Comparison of ENCODE assay signal across 30 cellular contexts in genomic region chr4:159162576-159162975, GRCh38. TPM values are rescaled to one million over a fixed set of nuclear protein-coding genes. Genes with fewer than 3 reads are reported as not detected.
DNase-seq lines count a peak whose midpoint lies in the region; ATAC-seq, FAIRE-seq and TF ChIP-seq lines count a peak whose summit lies in the region.
"Had no signal": no experiment of that assay in that cellular context is flagged by ENCODE, and none has a peak within 500 bp of the region (broad histone marks: within the 10 kb centered on the region; RNA-seq: fewer than 3 reads in every experiment).

No MANE protein-coding gene starts in this region.

- 97% methylated on average over 1 of the region's 1 CpG for WGBS in SK-N-SH (ENCODE audit: low lambda C conversion rate)

- peaks cover 14 to 19% of the 10 kb centered on the region in 2 experiments; a peak in 3 of 4 replicates for H3K4me1 ChIP-seq in SK-N-SH (ENCODE audit: control insufficient read depth in 1 of 2, insufficient read depth in 2 of 2, low read depth in 1 of 2, low read length in 1 of 2)
- H3K4me1 ChIP-seq in Loucy (ENCODE audit: insufficient read depth, low read length, poor library complexity, severe bottlenecking): peaks cover 68% of the 10 kb centered on the region

- H3K9me2 ChIP-seq in SK-N-SH (no peaks in the 10 kb centered on the region), Loucy (replicated peaks; ENCODE audit: low read depth, low read length) (no peaks in the 10 kb centered on the region)

- H3K9me3 ChIP-seq in SK-N-SH: no peaks in the 10 kb centered on the region
- no peaks in the 10 kb centered on the region for H3K9me3 ChIP-seq in Loucy (ENCODE audit: insufficient read depth, low read depth, low read length)
- H3K9me3 ChIP-seq in SK-N-MC (ENCODE audit: low read depth, low read length): no peaks in the 10 kb centered on the region
- H3K9me3 ChIP-seq: BE2C, BLaER1, Caco-2 had no signal

- ATAC-seq in SK-N-SH treated with all-trans-retinoic acid at 6 μM for 48 hours: no peak
- ATAC-seq: GM12878 had no signal

- POLR2A ChIA-PET in SK-N-SH (lab: Yijun Ruan, JAX): no interaction called here

- no peak overlapping the region for H3K4me3 ChIP-seq in SK-N-SH (ENCODE audit: low read depth in 2 of 2, low read length in 1 of 2)
- H3K4me3 ChIP-seq in Loucy (ENCODE audit: low read length, poor library complexity, severe bottlenecking): no peak overlapping the region
- no peak overlapping the region for H3K4me3 ChIP-seq in SK-N-MC
- H3K4me3 ChIP-seq: BLaER1, GM12878 had no signal

- H3K36me3 ChIP-seq in SK-N-SH (replicated peaks in 1 of 2; ENCODE audit: control insufficient read depth in 1 of 2, insufficient read depth in 2 of 2, low read length in 1 of 2): no peaks in the 10 kb centered on the region
- no peaks in the 10 kb centered on the region for H3K36me3 ChIP-seq in Loucy (ENCODE audit: insufficient read depth, low read length)
- no peaks in the 10 kb centered on the region for H3K36me3 ChIP-seq in SK-N-MC (ENCODE audit: insufficient read depth, low read length)
- H3K36me3 ChIP-seq: BE2C, BLaER1 had no signal

- H3K27ac ChIP-seq in SK-N-SH (ENCODE audit: low read depth in 2 of 2, low read length in 1 of 2) (no peak overlapping the region), SK-N-MC (peak overlapping the region; percentile 82; the same call in 1 of the 2 replicates)
- H3K27ac ChIP-seq: BLaER1 had no signal

- H2AFZ ChIP-seq in SK-N-SH (ENCODE audit: low read depth): no peak overlapping the region
- no peak overlapping the region for H2AFZ ChIP-seq in Loucy (ENCODE audit: low read length)

- H3K79me2 ChIP-seq in SK-N-SH (ENCODE audit: insufficient read depth) (peaks cover 91% of the 10 kb centered on the region), Loucy (ENCODE audit: insufficient read depth, low read length) (peaks cover 87% of the 10 kb centered on the region)

- TF ChIP-seq EP300 in SK-N-SH (IDR thresholded peaks at IDR 0.05; ENCODE audit: borderline replicate concordance in 1 of 2, low read depth in 1 of 2, low read length in 1 of 2): no peak

- H3K27me3 ChIP-seq in SK-N-SH (ENCODE audit: insufficient read depth): no peaks in the 10 kb centered on the region
- no peaks in the 10 kb centered on the region for H3K27me3 ChIP-seq in Loucy (ENCODE audit: insufficient read depth, low read length, poor library complexity, severe bottlenecking)
- H3K27me3 ChIP-seq: BE2C, BLaER1 had no signal

- TF ChIP-seq RAD21 in SK-N-SH (IDR thresholded peaks at IDR 0.05; ENCODE audit: low read length): no peak

- DNase-seq in SK-N-SH (no peak), D721Med (ENCODE audit: insufficient read length, low spot score) (no peak), SK-N-MC (ENCODE audit: low read depth, low spot score) (no peak), COLO668 (lab: John Stamatoyannopoulos, UW; ENCODE audit: unreplicated experiment) (no peak), Ammon's horn (ENCODE audit: low spot score) (no peak), activated gamma-delta T cell (lab: John Stamatoyannopoulos, UW) (no peak)
- DNase-seq: 8988T; ACHN; AML-193; BE2C; C1 segment of cervical spinal cord; Caco-2; Calu3; CD4-positive, alpha-beta memory T cell; CD4-positive, CD25-positive, alpha-beta regulatory T cell; CD8-positive, alpha-beta memory T cell; DMS 273 treated with DMSO at 0.1 percent for 48 hours; DMS153; DMS53; DMS79; DND-41; EL; GDM1 had no signal

- TF ChIP-seq CTCF in SK-N-SH (IDR thresholded peaks at IDR 0.05) (no peak), D721Med (IDR thresholded peaks at IDR 0.05; ENCODE audit: insufficient read depth, missing control alignments) (no peak), Loucy (conservative IDR thresholded peaks at IDR 0.05; ENCODE audit: low read length) (no peak)

- H3K9ac ChIP-seq in SK-N-SH (no peak overlapping the region), Loucy (ENCODE audit: low read depth, low read length, poor library complexity, severe bottlenecking) (no peak overlapping the region), SK-N-MC (ENCODE audit: insufficient read length) (no peak overlapping the region)
- H3K9ac ChIP-seq: BLaER1 had no signal

- peaks cover 41% of the 10 kb centered on the region for H4K20me1 ChIP-seq in SK-N-SH (ENCODE audit: insufficient read depth)
- peaks cover 8% of the 10 kb centered on the region for H4K20me1 ChIP-seq in Loucy (ENCODE audit: insufficient read depth, low read length, poor library complexity, severe bottlenecking)

- H3K4me2 ChIP-seq in SK-N-SH (no peak overlapping the region), Loucy (ENCODE audit: low read depth, low read length, poor library complexity, severe bottlenecking) (peak overlapping the region; percentile 19)
- H3K4me2 ChIP-seq: BLaER1 had no signal

- H3F3A ChIP-seq in SK-N-SH (replicated peaks; ENCODE audit: insufficient read depth): peaks cover 4% of the 10 kb centered on the region
- no peaks in the 10 kb centered on the region for H3F3A ChIP-seq in Loucy (ENCODE audit: low read depth)

- peak; percentile 6 for FAIRE-seq in D721Med (lab: Jason Lieb, UNC)
- FAIRE-seq: A204.1, GM12878, GM12892, GM18507 had no signal

- CTCF ChIA-PET in SK-N-SH (lab: Yijun Ruan, JAX): no interaction called here

TF ChIP-seq in SK-N-SH, 30 proteins besides CTCF, POLR2A, EP300 and RAD21:
- TF ChIP-seq IRF3 (IDR thresholded peaks at IDR 0.05; ENCODE audit: low read depth, low read length) (no peak), GATA2 (CRISPR knock-in tag; IDR thresholded peaks at IDR 0.05) (0 out of 2 replicates have a peak, but pooled peaks have one; percentile 28)

TF ChIP-seq in SK-N-SH treated with all-trans-retinoic acid at 6 μM for 48 hours, 23 proteins besides CTCF, POLR2A, EP300 and RAD21:
- TF ChIP-seq TOX (CRISPR knock-in tag; IDR thresholded peaks at IDR 0.05; ENCODE audit: borderline replicate concordance) (no peak), ZFP3 (CRISPR knock-in tag; IDR thresholded peaks at IDR 0.05) (no peak), ZNF565 (CRISPR knock-in tag; conservative IDR thresholded peaks at IDR 0.05; ENCODE audit: low read depth) (no peak), ZNF8 (CRISPR knock-in tag; IDR thresholded peaks at IDR 0.05) (no peak), RARB (CRISPR knock-in tag; IDR thresholded peaks at IDR 0.05) (no peak), ESRRG (CRISPR knock-in tag; IDR thresholded peaks at IDR 0.05) (no peak), POU6F1 (CRISPR knock-in tag; IDR thresholded peaks at IDR 0.05; ENCODE audit: borderline replicate concordance, low read depth) (no peak), BACH2 (CRISPR knock-in tag; IDR thresholded peaks at IDR 0.05; ENCODE audit: borderline replicate concordance) (no peak), ZFP30 (CRISPR knock-in tag; IDR thresholded peaks at IDR 0.05) (no peak), CSRNP3 (CRISPR knock-in tag; IDR thresholded peaks at IDR 0.05) (no peak), ZNF70 (CRISPR knock-in tag; IDR thresholded peaks at IDR 0.05) (no peak), SNAI2 (CRISPR knock-in tag; IDR thresholded peaks at IDR 0.05) (no peak)

RNA-seq across cellular contexts. Expression of gene RAPGEF2, which starts 59.7 kb away (rescaled TPM):
- 19.2 and 25.0 TPM in 2 replicates for polyA plus RNA-seq in SK-N-SH (2012; rRNA removed)
- 15.8 and 19.7 TPM in 2 replicates for polyA plus RNA-seq in SK-N-SH (2012; cell fraction: cytosol; rRNA removed)
- polyA plus RNA-seq in SK-N-SH (2012; cell fraction: nucleus; rRNA removed): 29.6 and 50.4 TPM in 2 replicates
